In genomic region chr3:146072061-146072460, GRCh38 we compare ENCODE assay signal across 2 cellular contexts.
TF ChIP-seq lines count a peak whose summit lies in the region.

No MANE protein-coding gene starts in this region.

TF ChIP-seq in H1, 55 proteins besides CTCF, POLR2A, EP300 and RAD21:
- TF ChIP-seq SRF (IDR thresholded peaks at IDR 0.05; ENCODE audit: low read depth, low read length) (no peak), ASH2L (IDR thresholded peaks at IDR 0.05; ENCODE audit: low read length) (no peak), CBX8 (IDR thresholded peaks at IDR 0.05; ENCODE audit: borderline replicate concordance, low read depth, low read length) (no peak), SIRT6 (IDR thresholded peaks at IDR 0.05; ENCODE audit: low read length) (no peak), NRF1 (IDR thresholded peaks at IDR 0.05; ENCODE audit: low read depth, low read length) (no peak), MAX (IDR thresholded peaks at IDR 0.05) (no peak), ATF2 (IDR thresholded peaks at IDR 0.05; ENCODE audit: low read length) (no peak), HDAC2 (IDR thresholded peaks at IDR 0.05; ENCODE audit: borderline replicate concordance in 1 of 2, low read depth in 2 of 2, low read length in 2 of 2) (no peak), NANOG (IDR thresholded peaks at IDR 0.05; ENCODE audit: insufficient read depth, low read depth, low read length, poor library complexity, severe bottlenecking) (no peak), TAF7 (optimal IDR thresholded peaks at IDR 0.05; ENCODE audit: borderline replicate concordance, low read depth, low read length) (no peak), SAP30 (IDR thresholded peaks at IDR 0.05; ENCODE audit: insufficient read depth, insufficient replicate concordance, low read length) (no peak)

TF ChIP-seq in HepG2, 621 proteins besides CTCF, POLR2A, EP300 and RAD21:
- TF ChIP-seq EZH2 (conservative IDR thresholded peaks at IDR 0.05; ENCODE audit: low read depth, low read length) (no peak), ZBTB8A (CRISPR knock-in tag; IDR thresholded peaks at IDR 0.05; ENCODE audit: borderline replicate concordance, low read depth) (no peak), RBM22 (optimal IDR thresholded peaks at IDR 0.05; ENCODE audit: low read length) (peak; percentile 68), SRY (CRISPR knock-in tag; IDR thresholded peaks at IDR 0.05) (no peak), MIER2 (CRISPR knock-in tag; IDR thresholded peaks at IDR 0.05) (no peak)
- TF ChIP-seq, protein P1, sequence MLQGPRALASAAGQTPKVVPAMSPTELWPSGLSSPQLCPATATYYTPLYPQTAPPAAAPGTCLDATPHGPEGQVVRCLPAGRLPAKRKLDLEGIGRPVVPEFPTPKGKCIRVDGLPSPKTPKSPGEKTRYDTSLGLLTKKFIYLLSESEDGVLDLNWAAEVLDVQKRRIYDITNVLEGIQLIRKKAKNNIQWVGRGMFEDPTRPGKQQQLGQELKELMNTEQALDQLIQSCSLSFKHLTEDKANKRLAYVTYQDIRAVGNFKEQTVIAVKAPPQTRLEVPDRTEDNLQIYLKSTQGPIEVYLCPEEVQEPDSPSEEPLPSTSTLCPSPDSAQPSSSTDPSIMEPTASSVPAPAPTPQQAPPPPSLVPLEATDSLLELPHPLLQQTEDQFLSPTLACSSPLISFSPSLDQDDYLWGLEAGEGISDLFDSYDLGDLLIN (CRISPR knock-in tag; IDR thresholded peaks at IDR 0.05; ENCODE audit: borderline replicate concordance): no peak
